18 cellular contexts compared by ENCODE assay signal in genomic region chr2:55160422-55160821, GRCh38.
"Had no signal": no experiment of that assay in that cellular context is flagged by ENCODE, and none has a peak within 500 bp of the region (broad histone marks: within the 10 kb centered on the region; RNA-seq: fewer than 3 reads in every experiment).

No MANE protein-coding gene starts in this region.

- H3K27me3 ChIP-seq: heart right ventricle, neural progenitor cell, ovary, right lobe of liver, stomach, thyroid gland had no signal

- H3K4me3 ChIP-seq: heart right ventricle, left ventricle myocardium inferior, neural progenitor cell, ovary, right lobe of liver, smooth muscle cell, stomach, thyroid gland had no signal

- H3K4me2 ChIP-seq: neural progenitor cell, smooth muscle cell had no signal

- H2AFZ ChIP-seq: neural progenitor cell had no signal

- H3K27ac ChIP-seq: neural progenitor cell, ovary, right lobe of liver, thyroid gland had no signal

- H3K9ac ChIP-seq: neural progenitor cell had no signal

- DNase-seq: activated CD4-positive, alpha-beta T cell treated with anti-CD3 and anti-CD28 coated beads, Interleukin-2, amount 10 ng/mL, durations not matched to agents 24 days and 14 days; activated CD8-positive, alpha-beta T cell treated with anti-CD3 and anti-CD28 coated beads, Interleukin-2, amount 10 ng/mL, durations not matched to agents 7 days and 5 days; activated naive CD4-positive, alpha-beta T cell treated with anti-CD3 and anti-CD28 coated beads, Interleukin-2, amount 50 U/mL, for 16 hours; activated T-cell treated with anti-CD3 and anti-CD28 coated beads, Interleukin-2, amount 50 U/mL, for 4 hours; effector CD8-positive, alpha-beta T cell; heart right ventricle; left ventricle myocardium inferior; naive B cell; ovary; right lobe of liver; stimulated activated CD4-positive, alpha-beta T cell treated with anti-CD3 and anti-CD28 coated beads, Interleukin-4, amount 100 ng/mL, for 24 hours; stomach; T-cell; thyroid gland had no signal

- H3K36me3 ChIP-seq: heart right ventricle, left ventricle myocardium inferior, neural progenitor cell, ovary, right lobe of liver, stomach, thyroid gland had no signal

- ATAC-seq: activated CD8-positive, alpha-beta T cell treated with anti-CD3 and anti-CD28 coated beads, Interleukin-2, amount 10 ng/mL, durations not matched to agents 7 days and 5 days; activated T-cell treated with anti-CD3 and anti-CD28 coated beads, Interleukin-2, amount 50 U/mL, for 4 hours; esophagus mucosa; heart right ventricle; right lobe of liver; stimulated activated effector memory CD8-positive, alpha-beta T cell treated with anti-CD3 and anti-CD28 coated beads, Interleukin-12 subunit alpha, Interleukin-12 subunit beta, amount 100 ng/mL, for 72 hours; T-cell had no signal

- H3K9me3 ChIP-seq: heart right ventricle, left ventricle myocardium inferior, ovary, right lobe of liver, stomach, thyroid gland had no signal
